ENCODE assay signal across 8 cellular contexts in genomic region chr14:92323031-92323915, GRCh38. TPM values are rescaled to one million over a fixed set of nuclear protein-coding genes. Genes with fewer than 3 reads are reported as not detected.
A peak's percentile ranks its signal among the peaks of the same experiment; 100 is the strongest.
DNase-seq lines count a peak whose midpoint lies in the region; ATAC-seq and TF ChIP-seq lines count a peak whose summit lies in the region.

SLC24A4 (plus strand) TSS chr14:92323165; CDS start chr14:92323831, 666 bp downstream.

- no peak for TF ChIP-seq CTCF in activated CD8-positive, alpha-beta T cell treated with anti-CD3 and anti-CD28 coated beads for 36 hours (IDR thresholded peaks at IDR 0.05)

- H3K4me3 ChIP-seq in iPS-18c (ENCODE audit: insufficient read depth, low read depth, low read length) = peak within 1 kb of the TSS; percentile 60

- ATAC-seq in activated CD8-positive, alpha-beta T cell treated with anti-CD3 and anti-CD28 coated beads for 36 hours = peak; percentile 65
- peak; percentile 56 to 57 for ATAC-seq in stimulated activated naive B cell treated with anti-CD40 and anti-IgM and Interleukin-4, amounts not matched to agents 10 μg/mL and 1 μg/mL and 100 μg/mL, for 72 hours (replicated peaks)

- peaks cover 59% of the 10 kb centered on the region for H3K27me3 Mint-ChIP-seq in activated CD8-positive, alpha-beta T cell treated with anti-CD3 and anti-CD28 coated beads for 36 hours
- H3K27me3 Mint-ChIP-seq in stimulated activated naive B cell treated with anti-CD40 and anti-IgM and Interleukin-4, amounts not matched to agents 10 μg/mL and 1 μg/mL and 100 μg/mL, for 72 hours = peaks cover 66 to 81% of the 10 kb centered on the region in 2 donors

- POLR2A ChIA-PET in activated CD8-positive, alpha-beta T cell treated with anti-CD3 and anti-CD28 coated beads for 36 hours (lab: Charles Lee) = interaction anchor here (0.9 kb wide), 2 partner anchors 9 to 13 kb away, joined by 3 to 5 read pairs; no protein-coding TSS in a partner anchor

- H3K4me1 Mint-ChIP-seq in activated CD8-positive, alpha-beta T cell treated with anti-CD3 and anti-CD28 coated beads for 36 hours (ENCODE audit: low read depth) = no peaks in the 10 kb centered on the region
- H3K4me1 Mint-ChIP-seq in stimulated activated naive B cell treated with anti-CD40 and anti-IgM and Interleukin-4, amounts not matched to agents 10 μg/mL and 1 μg/mL and 100 μg/mL, for 72 hours = peaks cover 3 to 16% of the 10 kb centered on the region in 2 donors

- no peaks in the 10 kb centered on the region for H3K36me3 Mint-ChIP-seq in activated CD8-positive, alpha-beta T cell treated with anti-CD3 and anti-CD28 coated beads for 36 hours (ENCODE audit: low read depth)
- no peaks in the 10 kb centered on the region for H3K36me3 Mint-ChIP-seq in stimulated activated naive B cell treated with anti-CD40 and anti-IgM and Interleukin-4, amounts not matched to agents 10 μg/mL and 1 μg/mL and 100 μg/mL, for 72 hours

- H3K4me3 Mint-ChIP-seq in activated CD8-positive, alpha-beta T cell treated with anti-CD3 and anti-CD28 coated beads for 36 hours = peak within 1 kb of the TSS; percentile 41
- H3K4me3 Mint-ChIP-seq in stimulated activated naive B cell treated with anti-CD40 and anti-IgM and Interleukin-4, amounts not matched to agents 10 μg/mL and 1 μg/mL and 100 μg/mL, for 72 hours = peak within 1 kb of the TSS; percentile 76 to 81

- no peaks in the 10 kb centered on the region for H3K9me3 ChIP-seq in iPS-18c (ENCODE audit: control insufficient read depth, insufficient read depth, low read length)

- H3K27ac Mint-ChIP-seq in activated CD8-positive, alpha-beta T cell treated with anti-CD3 and anti-CD28 coated beads for 36 hours = no peak within 1 kb of the TSS
- H3K27ac Mint-ChIP-seq in stimulated activated naive B cell treated with anti-CD40 and anti-IgM and Interleukin-4, amounts not matched to agents 10 μg/mL and 1 μg/mL and 100 μg/mL, for 72 hours = no peak within 1 kb of the TSS

- peaks cover under 1% of the 10 kb centered on the region for H3K9me3 Mint-ChIP-seq in activated CD8-positive, alpha-beta T cell treated with anti-CD3 and anti-CD28 coated beads for 36 hours
- H3K9me3 Mint-ChIP-seq in stimulated activated naive B cell treated with anti-CD40 and anti-IgM and Interleukin-4, amounts not matched to agents 10 μg/mL and 1 μg/mL and 100 μg/mL, for 72 hours = no peaks in the 10 kb centered on the region

- intact Hi-C loops in activated CD8-positive, alpha-beta T cell treated with anti-CD3 and anti-CD28 coated beads for 36 hours (cut with micrococcal nuclease) = no loop called here

- DNase-seq in DMS 273 (lab: John Stamatoyannopoulos, UW; ENCODE audit: unreplicated experiment) (peak; percentile 87), DMS 273 treated with DMSO at 0.1 percent for 48 hours (lab: John Stamatoyannopoulos, UW) (no peak), superior temporal gyrus (ENCODE audit: extremely low spot score) (no peak), NOMO-1 treated with DMSO at 0.1 percent for 48 hours (lab: John Stamatoyannopoulos, UW; ENCODE audit: unreplicated experiment) (no peak), pons (ENCODE audit: low spot score) (no peak)
- DNase-seq in activated CD8-positive, alpha-beta T cell treated with anti-CD3 and anti-CD28 coated beads for 36 hours = peak; percentile 22
- DNase-seq in stimulated activated naive B cell treated with anti-CD40 and anti-IgM and Interleukin-4, amounts not matched to agents 10 μg/mL and 1 μg/mL and 100 μg/mL, for 72 hours = peak; percentile 3

- CTCF ChIA-PET in activated CD8-positive, alpha-beta T cell treated with anti-CD3 and anti-CD28 coated beads for 36 hours (lab: Charles Lee) = interaction anchor here (1.0 to 1.3 kb wide), 2 partner anchors 20 to 28 kb away, joined by 3 to 4 read pairs; no protein-coding TSS in a partner anchor

RNA-seq across cellular contexts. Expression of gene SLC24A4, which starts in this region (rescaled TPM):
- total RNA-seq in activated CD8-positive, alpha-beta T cell treated with anti-CD3 and anti-CD28 coated beads for 36 hours = not detected

Comparison
In these comparisons a context has a peak if more than half of its experiments do, and no peak if none do; other contexts are left out.
1. DNase-seq: peak in DMS 273 (single experiment) and stimulated activated naive B cell treated with anti-CD40 and anti-IgM and Interleukin-4, amounts not matched to agents 10 μg/mL and 1 μg/mL and 100 μg/mL, for 72 hours (single experiment); none in DMS 273 treated with DMSO at 0.1 percent for 48 hours (single experiment), superior temporal gyrus (single experiment), NOMO-1 treated with DMSO at 0.1 percent for 48 hours (single experiment) and pons (single experiment).
2. Peak in DNase-seq and ATAC-seq in activated CD8-positive, alpha-beta T cell treated with anti-CD3 and anti-CD28 coated beads for 36 hours; RNA of the gene not detected or under 1 TPM.